ENCODE assay signal across 8 cellular contexts in the genomic region with DNA sequence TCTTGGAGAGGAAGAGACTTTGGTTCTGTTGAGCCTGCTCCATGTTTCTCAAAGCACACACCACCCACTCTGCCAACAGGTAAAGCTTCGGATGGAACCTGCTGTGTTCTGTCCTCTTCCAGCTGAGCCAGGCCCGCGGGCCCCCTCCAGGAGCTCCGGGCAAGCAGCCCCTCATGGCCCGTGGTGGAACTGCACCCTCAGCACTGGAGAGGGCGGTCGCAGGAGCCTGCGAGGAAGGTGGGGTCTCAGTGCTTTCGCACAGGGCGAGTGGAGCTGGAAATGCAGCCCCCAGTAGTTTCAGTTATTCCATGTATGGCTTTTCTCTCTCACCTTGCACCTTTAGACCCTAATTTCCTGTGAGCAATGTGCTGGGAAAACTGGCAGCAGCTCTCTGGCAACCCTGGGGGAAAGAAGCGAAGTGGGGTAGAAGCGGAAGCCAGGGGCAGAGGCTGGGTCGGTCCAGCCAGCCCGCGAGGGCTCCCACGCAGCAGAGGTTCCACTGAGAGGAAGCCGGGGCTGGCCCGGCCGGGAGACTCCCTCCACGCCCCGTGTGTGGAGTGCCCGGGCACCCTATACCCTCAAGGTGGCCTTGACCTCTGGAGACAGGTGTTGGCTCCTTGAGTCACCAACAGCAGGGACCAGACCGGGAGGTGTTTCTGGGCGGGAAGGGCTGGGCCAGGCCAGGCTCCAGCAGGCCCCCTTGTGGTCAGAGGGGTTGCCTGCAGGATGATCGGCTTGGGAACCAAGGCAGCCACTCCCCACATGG.
A peak's percentile ranks its signal among the peaks of the same experiment; 100 is the strongest.
DNase-seq lines count a peak whose midpoint lies in the region; ATAC-seq, FAIRE-seq and TF ChIP-seq lines count a peak whose summit lies in the region.

No MANE protein-coding gene starts in this region.

- peak in 3 of 4 experiments; percentile 65 to 78 (median 72) for TF ChIP-seq CTCF in prostate gland (IDR thresholded peaks at IDR 0.05)

- no peak overlapping the region for H3K4me3 ChIP-seq in prostate gland

- H3K36me3 ChIP-seq in prostate gland: no peaks in the 10 kb centered on the region

- peak in 8 of 14 donors; percentile 5 to 51 (median 29) for DNase-seq in C1 segment of cervical spinal cord (lab: John Stamatoyannopoulos, UW)
- DNase-seq in OCI-M1 (lab: John Stamatoyannopoulos, UW): peak; percentile 72
- peak; percentile 17 to 81 (median 59) for DNase-seq in head of caudate nucleus
- peak; percentile 56 for DNase-seq in prostate gland (ENCODE audit: low spot score)
- peak; percentile 27 for DNase-seq in urothelium cell line (ENCODE audit: low spot score)

- no peaks in the 10 kb centered on the region for H3K27me3 ChIP-seq in prostate gland (replicated peaks; ENCODE audit: insufficient read depth)

- H3K4me1 ChIP-seq in prostate gland (replicated peaks): no peaks in the 10 kb centered on the region

- intact Hi-C loops in head of caudate nucleus (cut with DNase I): no loop called here
- intact Hi-C loops in prostate gland (cut with DNase I): loop anchor here (10.0 kb wide), 1 partner anchor 1361 kb away; no protein-coding TSS in a partner anchor

- peak; percentile 17 for FAIRE-seq in urothelium cell line (lab: Jason Lieb, UNC)

- no peaks in the 10 kb centered on the region for H3K9me3 ChIP-seq in prostate gland

- TF ChIP-seq POLR2A in prostate gland (IDR thresholded peaks at IDR 0.05): no peak

- H3K4me3 Mint-ChIP-seq in activated T-helper 17 cell treated with anti-CD3 and anti-CD28 coated beads, Interleukin-2, amount 50 U/mL, for 72 hours: peak overlapping the region; percentile 72

- no peaks in the 10 kb centered on the region for H3K36me3 Mint-ChIP-seq in activated T-helper 17 cell treated with anti-CD3 and anti-CD28 coated beads, Interleukin-2, amount 50 U/mL, for 72 hours (ENCODE audit: low read depth)

- no peak overlapping the region for H3K27ac ChIP-seq in prostate gland

- no peaks in the 10 kb centered on the region for H3K27me3 Mint-ChIP-seq in activated T-helper 17 cell treated with anti-CD3 and anti-CD28 coated beads, Interleukin-2, amount 50 U/mL, for 72 hours

- H3K9me3 Mint-ChIP-seq in activated T-helper 17 cell treated with anti-CD3 and anti-CD28 coated beads, Interleukin-2, amount 50 U/mL, for 72 hours: no peaks in the 10 kb centered on the region

- H3K27ac Mint-ChIP-seq in activated T-helper 17 cell treated with anti-CD3 and anti-CD28 coated beads, Interleukin-2, amount 50 U/mL, for 72 hours: no peak overlapping the region

- H3K4me1 Mint-ChIP-seq in activated T-helper 17 cell treated with anti-CD3 and anti-CD28 coated beads, Interleukin-2, amount 50 U/mL, for 72 hours: no peaks in the 10 kb centered on the region

- WGBS in prostate gland: 16% methylated on average over 25 of the region's 25 CpGs

- ATAC-seq in GM19351 (IDR thresholded peaks at IDR 0.05; ENCODE audit: unreplicated experiment): peak; percentile 87
- peak; percentile 83 for ATAC-seq in HG03432 (IDR thresholded peaks at IDR 0.05; ENCODE audit: unreplicated experiment)
- ATAC-seq in activated T-helper 17 cell treated with anti-CD3 and anti-CD28 coated beads, Interleukin-2, amount 50 U/mL, for 72 hours (replicated peaks): peak; percentile 84
